ENCODE assay signal across 16 cellular contexts in genomic region chr6:93575495-93575894, GRCh38.
DNase-seq lines count a peak whose midpoint lies in the region; ATAC-seq and TF ChIP-seq lines count a peak whose summit lies in the region.
"Had no signal": no experiment of that assay in that cellular context is flagged by ENCODE, and none has a peak within 500 bp of the region (broad histone marks: within the 10 kb centered on the region; RNA-seq: fewer than 3 reads in every experiment).

No MANE protein-coding gene starts in this region.

- no peak for ATAC-seq in HG03108 (IDR thresholded peaks at IDR 0.05; ENCODE audit: unreplicated experiment)

- H3K27ac ChIP-seq in SK-N-MC: 0 out of 2 replicates have a peak overlapping the region, but pooled peaks have one; percentile 1
- H3K27ac ChIP-seq: C4-2B, HL-60 had no signal

- DNase-seq in HEK293T (ENCODE audit: extremely low spot score): no peak
- peak; percentile 57 for DNase-seq in LHCN-M2 (ENCODE audit: low read depth)
- DNase-seq in NCI-H524 (lab: John Stamatoyannopoulos, UW): peak; percentile 51 to 90
- DNase-seq in SK-N-MC (ENCODE audit: low read depth, low spot score): no peak
- no peak for DNase-seq in GM20000 (ENCODE audit: low spot score)
- DNase-seq in kidney tubule cell (ENCODE audit: low spot score): no peak
- DNase-seq: AML-193, H7, IMR-90, MG63, NCI-H1048, NCI-H1694 treated with DMSO at 0.1 percent for 48 hours, NCI-H526 treated with DMSO at 0.1 percent for 48 hours had no signal

- POLR2A ChIA-PET in HEK293T (lab: Yijun Ruan, JAX): no interaction called here

- TF ChIP-seq CTCF in GM20000 (IDR thresholded peaks at IDR 0.05; ENCODE audit: extremely low read depth, missing control alignments): no peak

- CTCF ChIA-PET in HEK293T (lab: Yijun Ruan, JAX): no interaction called here

- H3K4me3 ChIP-seq in SK-N-MC: no peak overlapping the region
- H3K4me3 ChIP-seq: MG63 had no signal

- no peak overlapping the region for H3K9ac ChIP-seq in SK-N-MC (ENCODE audit: insufficient read length)

- H3K9me3 ChIP-seq in SK-N-MC (ENCODE audit: low read depth, low read length): no peaks in the 10 kb centered on the region
- H3K9me3 ChIP-seq: MG63 had no signal

- H3K36me3 ChIP-seq in SK-N-MC (ENCODE audit: insufficient read depth, low read length): no peaks in the 10 kb centered on the region
- H3K36me3 ChIP-seq: MG63 had no signal

TF ChIP-seq in HEK293T, 16 proteins besides CTCF, POLR2A, EP300 and RAD21:
- TF ChIP-seq PKNOX1 (IDR thresholded peaks at IDR 0.05) (0 out of 2 replicates have a peak, but pooled peaks have one; percentile 12), FOXK2 (IDR thresholded peaks at IDR 0.05) (no peak)

Comparison
In these comparisons a context has a peak if more than half of its experiments do, and no peak if none do; other contexts are left out.
1. DNase-seq: peak in LHCN-M2 (single experiment) and NCI-H524 (2 of 2); none in HEK293T (single experiment), SK-N-MC (single experiment), GM20000 (single experiment) and kidney tubule cell (single experiment).